Comparison of ENCODE assay signal across 14 cellular contexts in genomic region chr9:93886911-93887310, GRCh38.
"Had no signal": no experiment of that assay in that cellular context is flagged by ENCODE, and none has a peak within 500 bp of the region (broad histone marks: within the 10 kb centered on the region; RNA-seq: fewer than 3 reads in every experiment).

No MANE protein-coding gene starts in this region.

- DNase-seq: activated CD4-positive, alpha-beta T cell treated with anti-CD3 and anti-CD28 coated beads for 1 hour; activated CD4-positive, alpha-beta T cell treated with anti-CD3 and anti-CD28 coated beads, Interleukin-2, amount 50 U/mL, for 4 hours; activated naive CD4-positive, alpha-beta T cell treated with anti-CD3 and anti-CD28 coated beads for 36 hours; dermis blood vessel endothelial cell; erythroblast; kidney glomerular epithelial cell; mesendoderm; occipital lobe; stimulated activated CD4-positive, alpha-beta T cell treated with anti-CD3 and anti-CD28 coated beads, Interleukin-2, amount 100 ng/mL, for 48 hours; T-helper 1 cell; T1000 had no signal

- H3K27ac Mint-ChIP-seq: activated naive CD4-positive, alpha-beta T cell treated with anti-CD3 and anti-CD28 coated beads for 36 hours; natural killer cell treated with Interleukin-12 subunit alpha and Interleukin-12 subunit beta and Interleukin-15 and Interleukin-18, amount 100 ng/mL, for 72 hours; stimulated activated memory B cell treated with anti-CD40 and anti-IgM and Interleukin-4, amounts not matched to agents 10 μg/mL and 1 μg/mL and 100 μg/mL, for 72 hours had no signal

- H3K36me3 Mint-ChIP-seq: natural killer cell treated with Interleukin-12 subunit alpha and Interleukin-12 subunit beta and Interleukin-15 and Interleukin-18, amount 100 ng/mL, for 72 hours; stimulated activated memory B cell treated with anti-CD40 and anti-IgM and Interleukin-4, amounts not matched to agents 10 μg/mL and 1 μg/mL and 100 μg/mL, for 72 hours had no signal

- ATAC-seq: natural killer cell treated with Interleukin-12 subunit alpha and Interleukin-12 subunit beta and Interleukin-15 and Interleukin-18, amount 100 ng/mL, for 72 hours; stimulated activated memory B cell treated with anti-CD40 and anti-IgM and Interleukin-4, amounts not matched to agents 10 μg/mL and 1 μg/mL and 100 μg/mL, for 72 hours had no signal

- H3K4me1 Mint-ChIP-seq: stimulated activated memory B cell treated with anti-CD40 and anti-IgM and Interleukin-4, amounts not matched to agents 10 μg/mL and 1 μg/mL and 100 μg/mL, for 72 hours had no signal

- H3K4me3 Mint-ChIP-seq: activated naive CD4-positive, alpha-beta T cell treated with anti-CD3 and anti-CD28 coated beads for 36 hours; natural killer cell treated with Interleukin-12 subunit alpha and Interleukin-12 subunit beta and Interleukin-15 and Interleukin-18, amount 100 ng/mL, for 72 hours; stimulated activated memory B cell treated with anti-CD40 and anti-IgM and Interleukin-4, amounts not matched to agents 10 μg/mL and 1 μg/mL and 100 μg/mL, for 72 hours had no signal

- H3K27me3 ChIP-seq: hepatocyte had no signal

- H3K4me3 ChIP-seq: hepatocyte had no signal

- H3K27ac ChIP-seq: hepatocyte had no signal

- H3K9me3 Mint-ChIP-seq: activated naive CD4-positive, alpha-beta T cell treated with anti-CD3 and anti-CD28 coated beads for 36 hours; natural killer cell treated with Interleukin-12 subunit alpha and Interleukin-12 subunit beta and Interleukin-15 and Interleukin-18, amount 100 ng/mL, for 72 hours had no signal
